In the genomic region with DNA sequence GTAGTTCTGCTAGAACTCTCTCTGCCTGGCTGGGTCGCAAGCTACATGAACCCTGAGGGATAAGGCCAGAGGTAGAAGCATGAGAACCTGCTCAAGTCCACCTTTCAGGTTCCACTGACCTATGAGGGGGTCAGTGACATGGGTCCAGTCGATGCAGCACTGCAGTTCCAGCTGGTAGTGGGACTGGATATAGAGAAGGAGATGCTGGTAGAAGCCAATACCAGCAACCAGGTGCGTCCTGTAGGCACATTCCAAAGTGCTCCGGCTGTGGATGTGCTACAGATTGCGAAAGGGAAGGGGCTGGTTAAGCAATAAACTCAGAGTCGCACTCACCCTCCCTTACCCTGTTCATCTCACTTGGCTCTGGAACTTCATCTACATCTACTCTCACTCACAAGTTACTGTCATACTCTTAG, we compare ENCODE assay signal across 1 cellular context.
TF ChIP-seq lines count a peak whose summit lies in the region.

No MANE protein-coding gene starts in this region.

TF ChIP-seq in liver, 16 proteins besides CTCF, POLR2A, EP300 and RAD21:
- TF ChIP-seq, protein P1, sequence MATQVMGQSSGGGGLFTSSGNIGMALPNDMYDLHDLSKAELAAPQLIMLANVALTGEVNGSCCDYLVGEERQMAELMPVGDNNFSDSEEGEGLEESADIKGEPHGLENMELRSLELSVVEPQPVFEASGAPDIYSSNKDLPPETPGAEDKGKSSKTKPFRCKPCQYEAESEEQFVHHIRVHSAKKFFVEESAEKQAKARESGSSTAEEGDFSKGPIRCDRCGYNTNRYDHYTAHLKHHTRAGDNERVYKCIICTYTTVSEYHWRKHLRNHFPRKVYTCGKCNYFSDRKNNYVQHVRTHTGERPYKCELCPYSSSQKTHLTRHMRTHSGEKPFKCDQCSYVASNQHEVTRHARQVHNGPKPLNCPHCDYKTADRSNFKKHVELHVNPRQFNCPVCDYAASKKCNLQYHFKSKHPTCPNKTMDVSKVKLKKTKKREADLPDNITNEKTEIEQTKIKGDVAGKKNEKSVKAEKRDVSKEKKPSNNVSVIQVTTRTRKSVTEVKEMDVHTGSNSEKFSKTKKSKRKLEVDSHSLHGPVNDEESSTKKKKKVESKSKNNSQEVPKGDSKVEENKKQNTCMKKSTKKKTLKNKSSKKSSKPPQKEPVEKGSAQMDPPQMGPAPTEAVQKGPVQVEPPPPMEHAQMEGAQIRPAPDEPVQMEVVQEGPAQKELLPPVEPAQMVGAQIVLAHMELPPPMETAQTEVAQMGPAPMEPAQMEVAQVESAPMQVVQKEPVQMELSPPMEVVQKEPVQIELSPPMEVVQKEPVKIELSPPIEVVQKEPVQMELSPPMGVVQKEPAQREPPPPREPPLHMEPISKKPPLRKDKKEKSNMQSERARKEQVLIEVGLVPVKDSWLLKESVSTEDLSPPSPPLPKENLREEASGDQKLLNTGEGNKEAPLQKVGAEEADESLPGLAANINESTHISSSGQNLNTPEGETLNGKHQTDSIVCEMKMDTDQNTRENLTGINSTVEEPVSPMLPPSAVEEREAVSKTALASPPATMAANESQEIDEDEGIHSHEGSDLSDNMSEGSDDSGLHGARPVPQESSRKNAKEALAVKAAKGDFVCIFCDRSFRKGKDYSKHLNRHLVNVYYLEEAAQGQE (IDR thresholded peaks at IDR 0.05), result no peak
- TF ChIP-seq, protein P2, sequence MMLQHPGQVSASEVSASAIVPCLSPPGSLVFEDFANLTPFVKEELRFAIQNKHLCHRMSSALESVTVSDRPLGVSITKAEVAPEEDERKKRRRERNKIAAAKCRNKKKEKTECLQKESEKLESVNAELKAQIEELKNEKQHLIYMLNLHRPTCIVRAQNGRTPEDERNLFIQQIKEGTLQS (IDR thresholded peaks at IDR 0.05), result no peak
- no peak for TF ChIP-seq HNF4G (IDR thresholded peaks at IDR 0.05)
- TF ChIP-seq EGR1 (IDR thresholded peaks at IDR 0.05; ENCODE audit: low read depth in 2 of 2), result no peak
- no peak for TF ChIP-seq FOXA1 (IDR thresholded peaks at IDR 0.05)
- TF ChIP-seq, protein P3, sequence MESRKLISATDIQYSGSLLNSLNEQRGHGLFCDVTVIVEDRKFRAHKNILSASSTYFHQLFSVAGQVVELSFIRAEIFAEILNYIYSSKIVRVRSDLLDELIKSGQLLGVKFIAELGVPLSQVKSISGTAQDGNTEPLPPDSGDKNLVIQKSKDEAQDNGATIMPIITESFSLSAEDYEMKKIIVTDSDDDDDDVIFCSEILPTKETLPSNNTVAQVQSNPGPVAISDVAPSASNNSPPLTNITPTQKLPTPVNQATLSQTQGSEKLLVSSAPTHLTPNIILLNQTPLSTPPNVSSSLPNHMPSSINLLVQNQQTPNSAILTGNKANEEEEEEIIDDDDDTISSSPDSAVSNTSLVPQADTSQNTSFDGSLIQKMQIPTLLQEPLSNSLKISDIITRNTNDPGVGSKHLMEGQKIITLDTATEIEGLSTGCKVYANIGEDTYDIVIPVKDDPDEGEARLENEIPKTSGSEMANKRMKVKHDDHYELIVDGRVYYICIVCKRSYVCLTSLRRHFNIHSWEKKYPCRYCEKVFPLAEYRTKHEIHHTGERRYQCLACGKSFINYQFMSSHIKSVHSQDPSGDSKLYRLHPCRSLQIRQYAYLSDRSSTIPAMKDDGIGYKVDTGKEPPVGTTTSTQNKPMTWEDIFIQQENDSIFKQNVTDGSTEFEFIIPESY (IDR thresholded peaks at IDR 0.05), result no peak
- no peak for TF ChIP-seq TAF1 (conservative IDR thresholded peaks at IDR 0.05)
- TF ChIP-seq NR2F2 (IDR thresholded peaks at IDR 0.05), result no peak
- TF ChIP-seq JUND (IDR thresholded peaks at IDR 0.05), result peak in 1 of 2 donors; percentile 23
- TF ChIP-seq GABPA (IDR thresholded peaks at IDR 0.05 in 1 of 2, conservative IDR thresholded peaks at IDR 0.05 in 1 of 2), result no peak
- peak in 1 of 2 donors; percentile 66 for TF ChIP-seq HNF4A (conservative IDR thresholded peaks at IDR 0.05)
- TF ChIP-seq RXRA (IDR thresholded peaks at IDR 0.05), result peak; percentile 34 to 48
- peak; percentile 1 for TF ChIP-seq SP1 (IDR thresholded peaks at IDR 0.05)
- TF ChIP-seq, protein P4, sequence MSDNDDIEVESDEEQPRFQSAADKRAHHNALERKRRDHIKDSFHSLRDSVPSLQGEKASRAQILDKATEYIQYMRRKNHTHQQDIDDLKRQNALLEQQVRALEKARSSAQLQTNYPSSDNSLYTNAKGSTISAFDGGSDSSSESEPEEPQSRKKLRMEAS (IDR thresholded peaks at IDR 0.05), result no peak
- TF ChIP-seq YY1 (IDR thresholded peaks at IDR 0.05), result no peak
- TF ChIP-seq FOXA2 (IDR thresholded peaks at IDR 0.05), result no peak
TF ChIP-seq in liver: peak in this region for 4.
